ENCODE assay signal across 8 cellular contexts in genomic region chr16:87203060-87203656, GRCh38.
DNase-seq lines count a peak whose midpoint lies in the region; ATAC-seq and TF ChIP-seq lines count a peak whose summit lies in the region.

No MANE protein-coding gene starts in this region.

- H3K9me3 ChIP-seq in fibroblast of lung (ENCODE audit: control insufficient read depth, insufficient read depth, low read depth, low read length) (no peaks in the 10 kb centered on the region), osteoblast (ENCODE audit: low read depth, low read length) (peaks cover 2% of the 10 kb centered on the region), aorta (ENCODE audit: control insufficient read depth, low read length) (no peaks in the 10 kb centered on the region)

- H3K36me3 ChIP-seq in fibroblast of lung (ENCODE audit: control insufficient read depth, insufficient read depth, low read length), result no peaks in the 10 kb centered on the region
- no peaks in the 10 kb centered on the region for H3K36me3 ChIP-seq in osteoblast (ENCODE audit: insufficient read depth, low read length)
- H3K36me3 ChIP-seq in aorta (ENCODE audit: control insufficient read depth in 1 of 2, insufficient read depth in 2 of 2, low read length in 1 of 2), result no peaks in the 10 kb centered on the region

- H3K4me1 ChIP-seq in fibroblast of lung (ENCODE audit: control insufficient read depth, extremely low read depth, insufficient read depth, low read length), result peaks cover 40% of the 10 kb centered on the region
- H3K4me1 ChIP-seq in osteoblast (ENCODE audit: insufficient read depth, low read length), result peaks cover 63% of the 10 kb centered on the region
- peaks cover 0 to 4% of the 10 kb centered on the region in 2 donors for H3K4me1 ChIP-seq in aorta (ENCODE audit: control insufficient read depth in 1 of 2, insufficient read depth in 2 of 2, low read length in 2 of 2)

- intact Hi-C loops in aorta (cut with DNase I), result loop anchor here (5.0 to 10.0 kb wide), 3 partner anchors 74 to 638 kb away; partner anchors contain the start of gene FOXC2 (in 2 of the 2)

- H3K27me3 ChIP-seq in fibroblast of lung (ENCODE audit: control insufficient read depth, insufficient read depth, low read length) (no peaks in the 10 kb centered on the region), osteoblast (ENCODE audit: insufficient read depth, low read length) (no peaks in the 10 kb centered on the region), aorta (ENCODE audit: control insufficient read depth in 1 of 2, insufficient read depth in 2 of 2, low read length in 1 of 2) (no peaks in the 10 kb centered on the region)

- DNase-seq in A172 (ENCODE audit: low spot score) (peak; percentile 82), GM12864 (ENCODE audit: low read depth) (peak; percentile 5), NCI-H226 (peak; percentile 80), fibroblast of lung (ENCODE audit: low read depth in 2 of 2) (peak; percentile 84 to 87), osteoblast (ENCODE audit: insufficient read length, low spot score, missing footprints) (peak; percentile 91), aorta (peak; percentile 82 to 89)
- DNase-seq in activated CD8-positive, alpha-beta memory T cell treated with anti-CD3 and anti-CD28 coated beads for 24 hours, result peak; percentile 62

- H3K79me2 ChIP-seq in fibroblast of lung (ENCODE audit: control insufficient read depth, insufficient read depth, low read length), result no peaks in the 10 kb centered on the region
- no peaks in the 10 kb centered on the region for H3K79me2 ChIP-seq in osteoblast (ENCODE audit: insufficient read depth, low read length)

- no peak overlapping the region for H3K4me3 ChIP-seq in GM12864 (ENCODE audit: low read depth, low read length)
- no peak overlapping the region for H3K4me3 ChIP-seq in fibroblast of lung (replicated peaks in 1 of 4; ENCODE audit: control extremely low read depth in 1 of 4, insufficient read depth in 1 of 4, low read depth in 3 of 4, low read length in 4 of 4)
- H3K4me3 ChIP-seq in osteoblast (ENCODE audit: insufficient read depth, low read length), result no peak overlapping the region
- no peak overlapping the region for H3K4me3 ChIP-seq in aorta (ENCODE audit: low read length in 2 of 2)

- 17 to 19% methylated on average over 11 of the region's 11 CpGs for WGBS in aorta, 2 donors

- TF ChIP-seq CTCF in GM12864 (IDR thresholded peaks at IDR 0.05; ENCODE audit: low read depth, low read length, missing control alignments) (peak; percentile 98), fibroblast of lung (conservative IDR thresholded peaks at IDR 0.05 in 1 of 2, IDR thresholded peaks at IDR 0.05 in 1 of 2; ENCODE audit: low read depth in 1 of 2, low read length in 2 of 2) (peak; percentile 93 to 98), osteoblast (IDR thresholded peaks at IDR 0.05; ENCODE audit: extremely low read depth, low read depth, low read length) (peak; percentile 96)

- H3K27ac ChIP-seq in fibroblast of lung (ENCODE audit: insufficient read depth, low read length), result peak overlapping the region; percentile 67
- peak overlapping the region; percentile 87 for H3K27ac ChIP-seq in osteoblast (ENCODE audit: low read depth, low read length)
- H3K27ac ChIP-seq in aorta (ENCODE audit: low read depth in 1 of 2, low read length in 2 of 2), result peak overlapping the region in 1 of 2 donors; percentile 12

- H2AFZ ChIP-seq in fibroblast of lung (ENCODE audit: low read length) (no peak overlapping the region), osteoblast (ENCODE audit: low read length) (peak overlapping the region; percentile 39)

- no peak overlapping the region for H3K9ac ChIP-seq in fibroblast of lung (ENCODE audit: insufficient read depth, low read length)

- ATAC-seq in aorta (ENCODE audit: low FRiP score), result no peak
- ATAC-seq in HG03520 (IDR thresholded peaks at IDR 0.05; ENCODE audit: unreplicated experiment), result no peak

- no peaks in the 10 kb centered on the region for H4K20me1 ChIP-seq in fibroblast of lung (ENCODE audit: control insufficient read depth, extremely low read depth, insufficient read depth, low read length)
- no peaks in the 10 kb centered on the region for H4K20me1 ChIP-seq in osteoblast (ENCODE audit: insufficient read depth, low read length)

- H3K4me2 ChIP-seq in fibroblast of lung (ENCODE audit: extremely low read depth, insufficient read depth, low read length) (peak overlapping the region; percentile 62), osteoblast (ENCODE audit: insufficient read depth, low read length) (peak overlapping the region; percentile 65)

Comparison
In these comparisons a context has a peak if more than half of its experiments do, and no peak if none do; other contexts are left out.
1. DNase-seq: peak in every context shown above with its lines; median percentile 91 in osteoblast; 86 in fibroblast of lung; 86 in aorta; 82 in A172; 80 in NCI-H226; 62 in activated CD8-positive, alpha-beta memory T cell treated with anti-CD3 and anti-CD28 coated beads for 24 hours; 5 in GM12864.